8 cellular contexts compared by ENCODE assay signal in the genomic region with DNA sequence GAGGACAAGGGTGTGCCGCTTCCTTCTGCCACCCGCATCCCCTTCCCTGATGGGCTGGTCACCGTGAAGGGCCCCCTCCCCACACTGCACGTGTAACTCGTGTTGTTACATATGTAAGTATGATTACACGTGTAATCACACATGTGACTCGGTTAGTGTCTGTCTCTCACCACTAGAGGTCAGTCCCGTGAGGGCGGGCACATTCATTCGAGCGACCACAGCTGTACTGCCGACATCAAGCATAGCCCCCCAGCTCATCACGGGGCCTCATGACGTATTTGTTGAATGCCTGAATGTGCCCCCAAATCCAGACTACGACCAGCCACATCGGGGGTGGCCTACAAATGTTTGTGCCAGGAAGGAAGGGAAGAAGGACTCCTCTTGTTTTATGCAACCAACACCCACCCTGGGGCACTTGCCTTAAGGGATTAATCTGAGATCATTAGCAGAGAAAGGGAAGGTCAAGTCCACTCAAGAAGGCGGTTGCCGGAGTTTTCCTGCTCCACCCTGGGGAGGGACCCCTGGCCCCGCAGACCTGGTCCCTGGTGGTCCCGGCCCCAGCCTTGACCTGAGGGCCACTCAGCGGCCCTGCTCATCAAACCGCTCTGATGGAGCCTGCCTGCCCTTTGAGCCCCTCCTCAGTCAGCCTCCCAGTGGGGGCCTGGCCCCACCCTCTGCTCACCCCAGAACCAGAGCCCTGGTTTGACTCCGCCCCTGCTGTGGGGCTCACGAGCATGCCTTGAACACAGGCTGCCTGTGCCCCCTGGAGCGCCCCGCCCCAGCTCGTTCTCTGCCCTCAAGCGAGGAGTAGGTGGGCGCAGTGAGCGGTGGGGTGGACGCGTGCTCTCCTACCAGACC. TPM values are rescaled to one million over a fixed set of nuclear protein-coding genes. Genes with fewer than 3 reads are reported as not detected.
DNase-seq lines count a peak whose midpoint lies in the region; ATAC-seq and TF ChIP-seq lines count a peak whose summit lies in the region.

No MANE protein-coding gene starts in this region.

- POLR2A ChIA-PET in GM10248 (lab: Yijun Ruan, JAX) = no interaction called here

- peaks cover 46% of the 10 kb centered on the region for H3K4me1 Mint-ChIP-seq in nephron progenitor cell

- H3K9me3 ChIP-seq in WERI-Rb-1 (ENCODE audit: severe bottlenecking) = no peaks in the 10 kb centered on the region

- H3K27me3 ChIP-seq in WERI-Rb-1 (ENCODE audit: insufficient read depth, low read depth, severe bottlenecking) = no peaks in the 10 kb centered on the region

- DNase-seq in GM10248 (ENCODE audit: extremely low spot score) (peak; percentile 78), Kasumi-1 (lab: John Stamatoyannopoulos, UW) (peak; percentile 62 to 73), WERI-Rb-1 (peak; percentile 64), dermis blood vessel endothelial cell (peak; percentile 67), nephron progenitor cell (peak; percentile 46), NCI-H2107 treated with DMSO at 0.1 percent for 48 hours (lab: John Stamatoyannopoulos, UW; ENCODE audit: unreplicated experiment) (no peak), substantia nigra (lab: John Stamatoyannopoulos, UW) (no peak)

- TF ChIP-seq CTCF in GM10248 (IDR thresholded peaks at IDR 0.05; ENCODE audit: control extremely low read depth, extremely low read depth, low read depth, missing control alignments) (peak; percentile 52), WERI-Rb-1 (IDR thresholded peaks at IDR 0.05; ENCODE audit: low read depth, low read length) (peak; percentile 80), nephron progenitor cell (IDR thresholded peaks at IDR 0.05) (peak; percentile 62)

- peaks cover 5% of the 10 kb centered on the region for H3K27me3 Mint-ChIP-seq in nephron progenitor cell (ENCODE audit: low read depth, poor library complexity)

- no peak overlapping the region for H3K27ac ChIP-seq in WERI-Rb-1
- no peak overlapping the region for H3K27ac ChIP-seq in substantia nigra (ENCODE audit: low read depth, low read length, poor library complexity, severe bottlenecking)

- no peaks in the 10 kb centered on the region for H3K36me3 ChIP-seq in WERI-Rb-1

- peaks cover 14% of the 10 kb centered on the region for H3K36me3 Mint-ChIP-seq in nephron progenitor cell (ENCODE audit: low read depth)

- CTCF ChIA-PET in GM10248 (lab: Yijun Ruan, JAX) = interaction anchor here (0.8 to 2.4 kb wide), 14 partner anchors 9 to 1084 kb away, joined by 3 to 10 read pairs (median 4); no protein-coding TSS in a partner anchor

- peak; percentile 82 for ATAC-seq in GM21723 (IDR thresholded peaks at IDR 0.05; ENCODE audit: unreplicated experiment)

- peaks cover 4% of the 10 kb centered on the region for H3K9me3 Mint-ChIP-seq in nephron progenitor cell

- no peak overlapping the region for H3K4me3 ChIP-seq in WERI-Rb-1 (ENCODE audit: low read depth, low read length)

- H3K4me3 Mint-ChIP-seq in nephron progenitor cell = no peak overlapping the region

- H3K27ac Mint-ChIP-seq in nephron progenitor cell = no peak overlapping the region

RNA-seq across cellular contexts. Expression of gene RGMA, which starts 52.8 kb away (rescaled TPM):
- 0.34 and 0.47 TPM in 2 replicates for total RNA-seq in dermis blood vessel endothelial cell

Comparison
In these comparisons a context has a peak if more than half of its experiments do, and no peak if none do; other contexts are left out.
1. DNase-seq: peak in GM10248 (single experiment), Kasumi-1 (2 of 2), WERI-Rb-1 (single experiment), dermis blood vessel endothelial cell (single experiment) and nephron progenitor cell (single experiment); none in NCI-H2107 treated with DMSO at 0.1 percent for 48 hours (single experiment) and substantia nigra (0 of 49).
2. Peak in every context shown above with its lines, with median percentiles within 50 percentile points of each other: CTCF ChIP-seq.